17 cellular contexts compared by ENCODE assay signal in genomic region chr7:29488203-29488970, GRCh38.
DNase-seq lines count a peak whose midpoint lies in the region; ATAC-seq and TF ChIP-seq lines count a peak whose summit lies in the region.
"Had no signal": no experiment of that assay in that cellular context is flagged by ENCODE, and none has a peak within 500 bp of the region (broad histone marks: within the 10 kb centered on the region; RNA-seq: fewer than 3 reads in every experiment).

No MANE protein-coding gene starts in this region.

- 46 to 55% (median 49%) methylated on average over 8 of the region's 8 CpGs for WGBS in adrenal gland, 4 donors
- WGBS in mesodermal cell (ENCODE audit: insufficient coverage in 2 of 2), 2 experiments, result 100% methylated on average over 1 of the region's 8 CpGs; no CpG with 5 or more reads in 1 of the 2 experiments

- H3K36me3 ChIP-seq in adrenal gland (replicated peaks in 1 of 2) (no peaks in the 10 kb centered on the region), mesodermal cell (ENCODE audit: control insufficient read depth, insufficient read depth, low read length) (no peaks in the 10 kb centered on the region), H7 (replicated peaks; ENCODE audit: control insufficient read depth, insufficient read depth, low read length) (no peaks in the 10 kb centered on the region)
- H3K36me3 ChIP-seq: BE2C had no signal

- H3K4me3 ChIP-seq in adrenal gland, result no peak overlapping the region
- no peak overlapping the region for H3K4me3 ChIP-seq in fibroblast of mammary gland (ENCODE audit: control insufficient read depth, low read depth, low read length)
- H3K4me3 ChIP-seq in mesodermal cell (ENCODE audit: extremely low read depth, insufficient read depth, low read length, poor library complexity, severe bottlenecking), result no peak overlapping the region
- H3K4me3 ChIP-seq in H7 (ENCODE audit: insufficient read depth, low read depth, low read length), result no peak overlapping the region

- peak overlapping the region in 4 of 5 donors; percentile 11 to 89 (median 63) for H3K27ac ChIP-seq in adrenal gland
- H3K27ac ChIP-seq in mesodermal cell (ENCODE audit: low read depth, low read length, severe bottlenecking), result peak overlapping the region; percentile 80
- peak overlapping the region; percentile 99 for H3K27ac ChIP-seq in temporal lobe (ENCODE audit: low read depth, low read length)

- no peak for TF ChIP-seq POLR2A in adrenal gland (IDR thresholded peaks at IDR 0.05)

- H3K4me1 ChIP-seq in adrenal gland (replicated peaks in 1 of 2), result peaks cover 0 to 16% of the 10 kb centered on the region in 2 donors
- H3K4me1 ChIP-seq in mesodermal cell (ENCODE audit: control insufficient read depth, insufficient read depth, low read length, poor library complexity, severe bottlenecking), result peaks cover 52% of the 10 kb centered on the region
- H3K4me1 ChIP-seq: BE2C had no signal

- DNase-seq in adrenal gland, result peak in 6 of 7 donors; percentile 26 to 66 (median 51)
- peak; percentile 13 for DNase-seq in fibroblast of mammary gland (ENCODE audit: low read depth)
- DNase-seq in H7, result no peak
- no peak for DNase-seq in NCI-H1092 treated with DMSO at 0.1 percent for 48 hours (lab: John Stamatoyannopoulos, UW)
- no peak for DNase-seq in activated effector memory CD4-positive, alpha-beta T cell treated with anti-CD3 and anti-CD28 coated beads, Interleukin-2, amount 50 U/mL, for 16 hours
- DNase-seq: activated CD8-positive, alpha-beta memory T cell treated with anti-CD3 and anti-CD28 coated beads, Interleukin-2, amount 50 U/mL, for 48 hours; BE2C; DMS53; effector CD8-positive, alpha-beta T cell; NCI-H1417; NCI-H446 treated with DMSO at 0.1 percent for 48 hours; nucleus accumbens; T-cell had no signal

- H3K9me3 ChIP-seq in adrenal gland (replicated peaks in 1 of 3), result no peaks in the 10 kb centered on the region
- H3K9me3 ChIP-seq in mesodermal cell (ENCODE audit: control insufficient read depth, low read length), result no peaks in the 10 kb centered on the region
- H3K9me3 ChIP-seq: BE2C had no signal

- TF ChIP-seq CTCF in adrenal gland (IDR thresholded peaks at IDR 0.05), result no peak
- TF ChIP-seq CTCF in fibroblast of mammary gland (conservative IDR thresholded peaks at IDR 0.05; ENCODE audit: control insufficient read depth, insufficient read depth, low read depth, low read length), result no peak

- H3K27me3 ChIP-seq in adrenal gland, result no peaks in the 10 kb centered on the region
- H3K27me3 ChIP-seq in H7 (ENCODE audit: control insufficient read depth, insufficient read depth, low read length), result no peaks in the 10 kb centered on the region; the same call in 1 of the 2 replicates
- H3K27me3 ChIP-seq: BE2C had no signal

- intact Hi-C loops in adrenal gland (cut with DNase I), result no loop called here

- ATAC-seq in GM21526 (IDR thresholded peaks at IDR 0.05; ENCODE audit: low FRiP score, unreplicated experiment), result no peak
- ATAC-seq: activated CD4-positive, CD25-positive, alpha-beta regulatory T cell treated with anti-CD3 and anti-CD28 coated beads, Interleukin-2, amount 50 U/mL, for 24 hours; T-cell had no signal

Comparison
In these comparisons a context has a peak if more than half of its experiments do, and no peak if none do; other contexts are left out.
1. DNase-seq: peak in adrenal gland (6 of 7) and fibroblast of mammary gland (single experiment); none in H7 (single experiment), NCI-H1092 treated with DMSO at 0.1 percent for 48 hours (single experiment) and activated effector memory CD4-positive, alpha-beta T cell treated with anti-CD3 and anti-CD28 coated beads, Interleukin-2, amount 50 U/mL, for 16 hours (single experiment).
2. Peak in every context shown above with its lines, with median percentiles within 50 percentile points of each other: H3K27ac ChIP-seq.